Comparison of ENCODE assay signal across 23 cellular contexts in the genomic region with DNA sequence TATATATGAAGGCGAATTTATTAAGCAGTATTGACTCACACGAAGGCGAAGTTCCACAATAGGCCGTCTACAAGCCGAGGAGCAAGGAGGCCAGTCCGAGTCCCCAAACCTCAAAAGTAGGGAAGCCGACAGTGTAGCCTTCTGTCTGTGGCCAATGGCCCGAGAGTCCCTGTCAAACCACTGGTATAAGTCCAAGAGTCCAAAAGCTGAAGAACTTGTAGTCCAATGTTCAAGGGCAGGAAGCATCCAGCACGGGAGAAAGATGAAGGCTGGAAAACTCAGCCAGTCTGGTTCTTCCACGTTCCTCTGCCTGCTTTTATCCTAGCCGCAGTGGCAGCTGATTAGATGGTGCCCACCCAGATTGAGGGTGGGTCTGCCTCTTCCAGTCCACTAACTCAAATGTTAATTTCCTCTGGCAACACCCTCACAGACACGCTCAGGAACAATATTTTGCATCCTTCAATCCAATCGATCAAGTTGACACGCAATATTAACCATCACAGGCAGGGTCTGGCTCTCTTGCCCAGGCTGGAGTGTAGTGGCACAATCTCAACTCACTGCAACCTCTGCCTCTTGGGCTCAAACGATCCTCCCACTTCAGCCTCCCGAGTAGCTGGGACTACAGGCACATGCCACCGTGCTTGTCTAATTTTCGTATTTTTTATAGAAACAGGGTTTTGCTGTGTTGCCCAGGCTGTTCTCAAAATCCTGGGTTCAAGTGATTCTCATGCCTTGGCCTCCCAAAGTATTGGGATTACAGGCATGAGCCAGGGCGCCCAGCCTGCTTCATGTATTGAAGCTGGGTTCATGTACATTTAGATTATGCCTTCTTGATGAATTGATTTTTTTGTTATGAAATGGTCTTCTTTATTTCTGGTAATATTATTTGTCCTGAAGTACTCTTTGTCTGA.
"Had no signal": no experiment of that assay in that cellular context is flagged by ENCODE, and none has a peak within 500 bp of the region (broad histone marks: within the 10 kb centered on the region; RNA-seq: fewer than 3 reads in every experiment).

No MANE protein-coding gene starts in this region.

- DNase-seq: activated CD4-positive, alpha-beta T cell treated with anti-CD3 and anti-CD28 coated beads for 1 hour; activated CD4-positive, alpha-beta T cell treated with anti-CD3 and anti-CD28 coated beads, Interleukin-2, amount 50 U/mL, for 1 hour; activated CD8-positive, alpha-beta T cell treated with anti-CD3 and anti-CD28 coated beads, Interleukin-2, amount 10 ng/mL, durations not matched to agents 7 days and 5 days; activated naive CD4-positive, alpha-beta T cell treated with Interleukin-2 at 50 U/mL for 16 hours; activated T-cell treated with anti-CD3 and anti-CD28 coated beads, Interleukin-2, amount 50 U/mL, for 1 hour; amygdala; dermis blood vessel endothelial cell; effector CD8-positive, alpha-beta T cell; erythroblast; foreskin fibroblast; heart right ventricle; mammary epithelial cell; occipital lobe; stimulated activated CD4-positive, alpha-beta T cell treated with anti-CD3 and anti-CD28 coated beads, Interleukin-15, amount 100 ng/mL, for 24 hours; T-cell; testis; WERI-Rb-1 had no signal

- H3K27ac Mint-ChIP-seq: activated CD8-positive, alpha-beta T cell treated with anti-CD3 and anti-CD28 coated beads, Interleukin-2, amount 10 ng/mL, durations not matched to agents 7 days and 5 days; stimulated activated memory B cell treated with anti-CD40 and anti-IgM and Interleukin-4, amounts not matched to agents 10 μg/mL and 1 μg/mL and 100 μg/mL, for 72 hours; T-helper 2 cell treated with Interferon-gamma antibody and Interleukin-4, amounts not matched to agents 5 μg/mL and 100 μg/mL, for 36 hours; type B pancreatic cell had no signal

- H3K4me3 ChIP-seq: heart right ventricle, smooth muscle cell, testis had no signal

- ATAC-seq: activated CD8-positive, alpha-beta T cell treated with anti-CD3 and anti-CD28 coated beads, Interleukin-2, amount 10 ng/mL, durations not matched to agents 7 days and 5 days; heart right ventricle; left lobe of liver; sciatic nerve; stimulated activated memory B cell treated with anti-CD40 and anti-IgM and Interleukin-4, amounts not matched to agents 10 μg/mL and 1 μg/mL and 100 μg/mL, for 72 hours; T-cell had no signal

- H3K9me3 ChIP-seq: testis had no signal

- H3K27ac ChIP-seq: heart right ventricle, testis, WERI-Rb-1 had no signal

- H3K4me1 Mint-ChIP-seq: stimulated activated memory B cell treated with anti-CD40 and anti-IgM and Interleukin-4, amounts not matched to agents 10 μg/mL and 1 μg/mL and 100 μg/mL, for 72 hours had no signal

- H3K36me3 ChIP-seq: heart right ventricle, WERI-Rb-1 had no signal

- H3K4me3 Mint-ChIP-seq: activated CD8-positive, alpha-beta T cell treated with anti-CD3 and anti-CD28 coated beads, Interleukin-2, amount 10 ng/mL, durations not matched to agents 7 days and 5 days; stimulated activated memory B cell treated with anti-CD40 and anti-IgM and Interleukin-4, amounts not matched to agents 10 μg/mL and 1 μg/mL and 100 μg/mL, for 72 hours; T-cell; T-helper 2 cell treated with Interferon-gamma antibody and Interleukin-4, amounts not matched to agents 5 μg/mL and 100 μg/mL, for 36 hours; type B pancreatic cell had no signal

- H3K27me3 ChIP-seq: heart right ventricle, testis had no signal

- H3K27me3 Mint-ChIP-seq: stimulated activated memory B cell treated with anti-CD40 and anti-IgM and Interleukin-4, amounts not matched to agents 10 μg/mL and 1 μg/mL and 100 μg/mL, for 72 hours; T-cell; type B pancreatic cell had no signal
